In the genomic region with DNA sequence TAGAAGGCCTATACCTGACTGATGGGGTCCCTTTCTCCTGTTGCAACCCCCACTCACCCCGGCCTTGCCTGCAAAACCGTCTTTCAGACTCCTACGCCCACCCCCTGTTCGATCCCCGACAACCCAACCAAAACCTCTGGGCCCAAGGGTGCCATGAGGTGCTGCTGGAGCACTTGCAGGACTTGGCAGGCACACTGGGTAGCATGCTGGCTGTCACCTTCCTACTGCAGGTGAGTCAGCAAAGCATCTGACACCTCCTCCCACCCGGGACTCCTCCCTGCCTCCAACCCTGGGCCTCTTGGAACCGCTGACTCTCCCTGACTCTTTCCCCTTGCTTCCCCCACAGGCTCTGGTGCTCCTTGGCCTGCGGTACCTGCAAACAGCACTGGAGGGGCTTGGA, we compare ENCODE assay signal across 8 cellular contexts. TPM values are rescaled to one million over a fixed set of nuclear protein-coding genes. Genes with fewer than 3 reads are reported as not detected.
DNase-seq lines count a peak whose midpoint lies in the region; ATAC-seq and TF ChIP-seq lines count a peak whose summit lies in the region.

No MANE protein-coding gene starts in this region.

- H4K8ac ChIP-seq in H9 (replicated peaks; ENCODE audit: insufficient read length, low read depth, low read length) = no peak overlapping the region

- H3K9me3 ChIP-seq in H9 (ENCODE audit: control insufficient read depth, low read depth, low read length) = no peaks in the 10 kb centered on the region

- H2AK5ac ChIP-seq in H9 (ENCODE audit: insufficient read length, low read length) = no peak overlapping the region

- TF ChIP-seq POLR2A in erythroblast (IDR thresholded peaks at IDR 0.05; ENCODE audit: low read length) = no peak

- no peak overlapping the region for H3K4ac ChIP-seq in H9 (ENCODE audit: low read depth, low read length)

- ATAC-seq in Right ventricle myocardium superior (ENCODE audit: poor library complexity) = no peak
- ATAC-seq in GM19467 (IDR thresholded peaks at IDR 0.05; ENCODE audit: unreplicated experiment) = no peak

- H2BK15ac ChIP-seq in H9 (ENCODE audit: low read depth, low read length) = no peak overlapping the region

- no peak overlapping the region for H2BK5ac ChIP-seq in H9 (ENCODE audit: insufficient read length, low read length)

- no peak overlapping the region for H3K27ac ChIP-seq in H9 (ENCODE audit: insufficient read length, low read depth, low read length)

- no peak overlapping the region for H3K18ac ChIP-seq in H9 (ENCODE audit: insufficient read length, low read depth, low read length)

- H3K79me2 ChIP-seq in H9 (ENCODE audit: insufficient read depth, low read length) = no peaks in the 10 kb centered on the region

- DNase-seq in H9 (no peak), erythroblast (lab: John Stamatoyannopoulos, UW) (peak; percentile 52 to 75), NCI-H774 (lab: John Stamatoyannopoulos, UW) (no peak), OCI-M1 (lab: John Stamatoyannopoulos, UW) (no peak), Right ventricle myocardium superior (no peak)
- DNase-seq in activated CD4-positive, alpha-beta T cell treated with anti-CD3 and anti-CD28 coated beads for 4 hours = peak; percentile 33 to 47
- DNase-seq in stimulated activated CD4-positive, alpha-beta T cell treated with anti-CD3 and anti-CD28 coated beads, Interleukin-2, amount 100 ng/mL, for 24 hours = peak; percentile 63 to 72

- H2BK120ac ChIP-seq in H9 (ENCODE audit: low read depth, low read length, poor library complexity, severe bottlenecking) = no peak overlapping the region

- H2BK20ac ChIP-seq in H9 (ENCODE audit: low read depth, low read length, poor library complexity, severe bottlenecking) = no peak overlapping the region

- no peak overlapping the region for H4K91ac ChIP-seq in H9 (ENCODE audit: insufficient read length, low read depth, low read length)

- no peak overlapping the region for H3K56ac ChIP-seq in H9 (ENCODE audit: insufficient read length, low read depth, low read length)

- H4K5ac ChIP-seq in H9 (ENCODE audit: insufficient read length, low read depth, low read length) = no peak overlapping the region

- H3K23ac ChIP-seq in H9 (ENCODE audit: insufficient read length, low read depth, low read length) = no peak overlapping the region

- H3K27ac Mint-ChIP-seq in H9 = peak overlapping the region; percentile 11 to 87 (median 77); a peak in 3 of 7 replicates

- H3K4me2 ChIP-seq in H9 (ENCODE audit: insufficient read depth, insufficient read length, low read length) = no peak overlapping the region

- intact Hi-C loops in Right ventricle myocardium superior (cut with DNase I) = no loop called here

- no peaks in the 10 kb centered on the region for H4K20me1 ChIP-seq in H9 (ENCODE audit: control insufficient read depth, insufficient read depth, insufficient read length)

- no peak for TF ChIP-seq CTCF in H9 (conservative IDR thresholded peaks at IDR 0.05)

- peaks cover 17 to 29% of the 10 kb centered on the region in 2 experiments for H3K4me1 Mint-ChIP-seq in H9

- no peak overlapping the region for H2AFZ ChIP-seq in H9 (ENCODE audit: low read length)

- H3K27me3 Mint-ChIP-seq in H9 (ENCODE audit: low read depth) = peaks cover 4% of the 10 kb centered on the region

- no peaks in the 10 kb centered on the region for H3K9me3 Mint-ChIP-seq in H9

- H3K14ac ChIP-seq in H9 (ENCODE audit: insufficient read depth, low read length) = no peak overlapping the region

- H3K9ac ChIP-seq in H9 (ENCODE audit: extremely low read depth, insufficient read length, low read length) = no peak overlapping the region

- peaks cover 13% of the 10 kb centered on the region for H3K23me2 ChIP-seq in H9 (ENCODE audit: insufficient read length, low read depth, low read length, poor library complexity, severe bottlenecking)

- H3K27me3 ChIP-seq in H9 (ENCODE audit: insufficient read depth, low read length) = no peaks in the 10 kb centered on the region

- H3T11ph ChIP-seq in H9 (ENCODE audit: low read length) = no peak overlapping the region

- no peaks in the 10 kb centered on the region for H3K4me1 ChIP-seq in H9 (ENCODE audit: insufficient read depth, low read length)

- peaks cover 2 to 18% (median 15%) of the 10 kb centered on the region in 3 experiments for H3K36me3 Mint-ChIP-seq in H9 (ENCODE audit: insufficient read depth in 1 of 3, low read depth in 3 of 3)

- peak overlapping the region in 1 of 2 experiments; percentile 41; a peak in 2 of 5 replicates for H3K4me3 Mint-ChIP-seq in H9

- no peak overlapping the region for H2BK12ac ChIP-seq in H9 (ENCODE audit: insufficient read length, low read depth, low read length)

- H3K79me1 ChIP-seq in H9 (ENCODE audit: insufficient read depth, low read depth, low read length, poor library complexity, severe bottlenecking) = no peaks in the 10 kb centered on the region

- no CpG with 5 or more reads among the region's 8 CpGs for WGBS in H9 (ENCODE audit: extremely low coverage, insufficient read length, low lambda C conversion rate)

RNA-seq across cellular contexts. Expression of a gene that starts 1.2 kb away (rescaled TPM):
- total RNA-seq in H9 (2021) = 0.79 and 1.0 TPM in 2 replicates
- 1.5 TPM for total RNA-seq in Right ventricle myocardium superior

RNA-seq across cellular contexts. Expression of a gene that starts 1.7 kb away (rescaled TPM):
- total RNA-seq in H9 (2021) (35.3 and 40.6 TPM in 2 replicates), Right ventricle myocardium superior (13.1 TPM)

RNA-seq across cellular contexts. Expression of a gene that starts 7.5 kb away (rescaled TPM):
- 30.6 and 30.8 TPM in 2 replicates for total RNA-seq in H9 (2021)
- 11.6 TPM for total RNA-seq in Right ventricle myocardium superior

RNA-seq across cellular contexts. Expression of a gene that starts 12.6 kb away (rescaled TPM):
- total RNA-seq in H9 (2021) (143 and 149 TPM in 2 replicates), Right ventricle myocardium superior (28.2 TPM)

RNA-seq across cellular contexts. Expression of a gene that starts 23.0 kb away (rescaled TPM):
- total RNA-seq in H9 (2021) (20.7 and 24.9 TPM in 2 replicates), Right ventricle myocardium superior (14.7 TPM)

Comparison
In these comparisons a context has a peak if more than half of its experiments do, and no peak if none do; other contexts are left out.
1. DNase-seq: peak in activated CD4-positive, alpha-beta T cell treated with anti-CD3 and anti-CD28 coated beads for 4 hours (2 of 2), erythroblast (2 of 2) and stimulated activated CD4-positive, alpha-beta T cell treated with anti-CD3 and anti-CD28 coated beads, Interleukin-2, amount 100 ng/mL, for 24 hours (2 of 2); none in H9 (single experiment), NCI-H774 (single experiment), OCI-M1 (single experiment) and Right ventricle myocardium superior (single experiment).